1 cellular context compared by ENCODE assay signal in the genomic region with DNA sequence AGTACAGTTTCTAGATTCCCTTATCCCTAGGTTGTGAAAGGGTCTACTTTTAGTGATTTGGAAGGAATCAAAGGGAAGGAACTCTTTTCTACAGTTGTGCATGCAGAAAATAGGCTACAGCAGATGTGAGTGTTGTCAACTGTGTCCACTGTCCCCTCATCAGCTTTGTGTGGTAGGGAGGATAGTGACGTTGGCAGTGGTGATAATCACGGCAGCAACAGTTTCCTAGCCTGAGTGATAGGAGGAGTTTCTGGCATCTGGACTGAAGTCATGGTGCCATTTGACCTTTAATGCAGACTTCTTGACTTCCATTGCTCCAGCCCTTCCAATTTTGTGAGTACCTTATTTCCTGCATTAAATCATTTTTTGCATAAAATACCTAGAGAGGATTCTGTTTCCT.
TF ChIP-seq lines count a peak whose summit lies in the region.

No MANE protein-coding gene starts in this region.

TF ChIP-seq in H1, 55 proteins besides CTCF, POLR2A, EP300 and RAD21:
- TF ChIP-seq GABPA (IDR thresholded peaks at IDR 0.05; ENCODE audit: borderline replicate concordance, insufficient read depth, low read length) (no peak), HDAC6 (IDR thresholded peaks at IDR 0.05; ENCODE audit: low read depth, low read length) (no peak), RBBP5 (IDR thresholded peaks at IDR 0.05; ENCODE audit: borderline replicate concordance, low read depth, low read length) (no peak), JUND (IDR thresholded peaks at IDR 0.05; ENCODE audit: low read length) (no peak), KDM4A (IDR thresholded peaks at IDR 0.05; ENCODE audit: low read depth, low read length, severe bottlenecking) (no peak), EGR1 (IDR thresholded peaks at IDR 0.05; ENCODE audit: borderline replicate concordance, low read depth, low read length) (no peak), KDM5A (IDR thresholded peaks at IDR 0.05; ENCODE audit: low read length) (no peak)
